7 cellular contexts compared by ENCODE assay signal in genomic region chr12:122894173-122895121, GRCh38. TPM values are rescaled to one million over a fixed set of nuclear protein-coding genes. Genes with fewer than 3 reads are reported as not detected.
A peak's percentile ranks its signal among the peaks of the same experiment; 100 is the strongest.
DNase-seq lines count a peak whose midpoint lies in the region; ATAC-seq and TF ChIP-seq lines count a peak whose summit lies in the region.

No MANE protein-coding gene starts in this region.

- H3K4me1 ChIP-seq in Karpas-422 (ENCODE audit: low read length): peaks cover 22% of the 10 kb centered on the region

- no peaks in the 10 kb centered on the region for H3K79me2 ChIP-seq in Karpas-422 (ENCODE audit: low read length)

- DNase-seq in activated naive CD8-positive, alpha-beta T cell treated with anti-CD3 and anti-CD28 coated beads, Interleukin-2, amount 10 ng/mL, durations not matched to agents 7 days and 5 days: no peak
- DNase-seq in stimulated activated naive B cell treated with anti-CD40 and anti-IgM and Interleukin-4, amounts not matched to agents 10 μg/mL and 1 μg/mL and 100 μg/mL, for 72 hours: no peak
- DNase-seq in Karpas-422: no peak

- no peak overlapping the region for H3K9ac ChIP-seq in Karpas-422 (ENCODE audit: low read length)

- no peak overlapping the region for H2AFZ ChIP-seq in Karpas-422 (ENCODE audit: low read length)

- peak overlapping the region; percentile 90 for H3K4me3 Mint-ChIP-seq in activated naive CD8-positive, alpha-beta T cell treated with anti-CD3 and anti-CD28 coated beads, Interleukin-2, amount 10 ng/mL, durations not matched to agents 7 days and 5 days
- H3K4me3 Mint-ChIP-seq in stimulated activated naive B cell treated with anti-CD40 and anti-IgM and Interleukin-4, amounts not matched to agents 10 μg/mL and 1 μg/mL and 100 μg/mL, for 72 hours: peak overlapping the region; percentile 89 to 96

- H3K27me3 Mint-ChIP-seq in activated naive CD8-positive, alpha-beta T cell treated with anti-CD3 and anti-CD28 coated beads, Interleukin-2, amount 10 ng/mL, durations not matched to agents 7 days and 5 days: no peaks in the 10 kb centered on the region
- no peaks in the 10 kb centered on the region for H3K27me3 Mint-ChIP-seq in stimulated activated naive B cell treated with anti-CD40 and anti-IgM and Interleukin-4, amounts not matched to agents 10 μg/mL and 1 μg/mL and 100 μg/mL, for 72 hours

- H3K9me2 ChIP-seq in Karpas-422 (replicated peaks; ENCODE audit: insufficient read depth, low read length): no peaks in the 10 kb centered on the region

- H3K4me3 ChIP-seq in iPS-18c (ENCODE audit: insufficient read depth, low read depth, low read length) (peak overlapping the region; percentile 94), Karpas-422 (ENCODE audit: low read length) (no peak overlapping the region)

- no peaks in the 10 kb centered on the region for H3K9me3 Mint-ChIP-seq in activated naive CD8-positive, alpha-beta T cell treated with anti-CD3 and anti-CD28 coated beads, Interleukin-2, amount 10 ng/mL, durations not matched to agents 7 days and 5 days
- peaks cover 2 to 7% of the 10 kb centered on the region in 2 donors for H3K9me3 Mint-ChIP-seq in stimulated activated naive B cell treated with anti-CD40 and anti-IgM and Interleukin-4, amounts not matched to agents 10 μg/mL and 1 μg/mL and 100 μg/mL, for 72 hours

- no peaks in the 10 kb centered on the region for H4K20me1 ChIP-seq in Karpas-422 (ENCODE audit: insufficient read depth, low read depth, low read length)

- TF ChIP-seq RAD21 in Ishikawa (IDR thresholded peaks at IDR 0.05; ENCODE audit: low read depth): no peak

- H3K27ac Mint-ChIP-seq in activated naive CD8-positive, alpha-beta T cell treated with anti-CD3 and anti-CD28 coated beads, Interleukin-2, amount 10 ng/mL, durations not matched to agents 7 days and 5 days: peak overlapping the region; percentile 90
- H3K27ac Mint-ChIP-seq in stimulated activated naive B cell treated with anti-CD40 and anti-IgM and Interleukin-4, amounts not matched to agents 10 μg/mL and 1 μg/mL and 100 μg/mL, for 72 hours: peak overlapping the region; percentile 94

- H3K36me3 Mint-ChIP-seq in activated naive CD8-positive, alpha-beta T cell treated with anti-CD3 and anti-CD28 coated beads, Interleukin-2, amount 10 ng/mL, durations not matched to agents 7 days and 5 days: peaks cover 7% of the 10 kb centered on the region
- peaks cover 6 to 24% of the 10 kb centered on the region in 2 donors for H3K36me3 Mint-ChIP-seq in stimulated activated naive B cell treated with anti-CD40 and anti-IgM and Interleukin-4, amounts not matched to agents 10 μg/mL and 1 μg/mL and 100 μg/mL, for 72 hours

- no peaks in the 10 kb centered on the region for H3K27me3 ChIP-seq in Karpas-422 (ENCODE audit: low read length)

- no peak overlapping the region for H3K27ac ChIP-seq in Karpas-422 (ENCODE audit: low read length)

- no peaks in the 10 kb centered on the region for H3K36me3 ChIP-seq in Karpas-422 (ENCODE audit: insufficient read depth, low read length)

- POLR2A ChIA-PET in activated naive CD8-positive, alpha-beta T cell treated with anti-CD3 and anti-CD28 coated beads, Interleukin-2, amount 10 ng/mL, durations not matched to agents 7 days and 5 days (lab: Charles Lee): interaction anchor here (1.1 to 1.5 kb wide), 6 partner anchors 12 to 339 kb away, joined by 3 to 5 read pairs (median 4); partner anchors contain the start of genes ABCB9, MTRFR and OGFOD2

- ATAC-seq in activated naive CD8-positive, alpha-beta T cell treated with anti-CD3 and anti-CD28 coated beads, Interleukin-2, amount 10 ng/mL, durations not matched to agents 7 days and 5 days (ENCODE audit: low read depth): no peak
- ATAC-seq in stimulated activated naive B cell treated with anti-CD40 and anti-IgM and Interleukin-4, amounts not matched to agents 10 μg/mL and 1 μg/mL and 100 μg/mL, for 72 hours (replicated peaks): no peak
- ATAC-seq in GM21717 (IDR thresholded peaks at IDR 0.05; ENCODE audit: unreplicated experiment) (no peak), GM21825 (IDR thresholded peaks at IDR 0.05; ENCODE audit: unreplicated experiment) (no peak)

- H3K9me3 ChIP-seq in iPS-18c (ENCODE audit: control insufficient read depth, insufficient read depth, low read length): peaks cover 3% of the 10 kb centered on the region
- H3K9me3 ChIP-seq in Karpas-422 (ENCODE audit: low read length): no peaks in the 10 kb centered on the region

- no peak overlapping the region for H3K4me2 ChIP-seq in Karpas-422 (ENCODE audit: low read depth, low read length, poor library complexity, severe bottlenecking)

- TF ChIP-seq EP300 in Ishikawa (IDR thresholded peaks at IDR 0.05; ENCODE audit: borderline replicate concordance): no peak

- H3K4me1 Mint-ChIP-seq in activated naive CD8-positive, alpha-beta T cell treated with anti-CD3 and anti-CD28 coated beads, Interleukin-2, amount 10 ng/mL, durations not matched to agents 7 days and 5 days: peaks cover 74% of the 10 kb centered on the region
- H3K4me1 Mint-ChIP-seq in stimulated activated naive B cell treated with anti-CD40 and anti-IgM and Interleukin-4, amounts not matched to agents 10 μg/mL and 1 μg/mL and 100 μg/mL, for 72 hours: peaks cover 53 to 98% of the 10 kb centered on the region in 2 donors

TF ChIP-seq in Ishikawa, 13 proteins besides CTCF, POLR2A, EP300 and RAD21:
- no peak for TF ChIP-seq TCF12 (IDR thresholded peaks at IDR 0.05; ENCODE audit: low read depth)
- peak; percentile 70 for TF ChIP-seq MAX (IDR thresholded peaks at IDR 0.05)
- no peak for TF ChIP-seq TAF1 (IDR thresholded peaks at IDR 0.05; ENCODE audit: low read depth)

RNA-seq across cellular contexts. Expression of gene VPS37B, which starts 1.5 kb away (rescaled TPM):
- total RNA-seq in activated naive CD8-positive, alpha-beta T cell treated with anti-CD3 and anti-CD28 coated beads, Interleukin-2, amount 10 ng/mL, durations not matched to agents 7 days and 5 days: 10 to 100 TPM; 33.4 to 36.8 TPM
- not detected in 2 replicates for total RNA-seq in Karpas-422 (2014; rRNA removed; shearing (Covaris generic); ENCODE audit: low replicate concordance)

RNA-seq across cellular contexts. Expression of gene HIP1R, which starts 59.2 kb away (rescaled TPM):
- 10 to 100 TPM; 54.7 to 57.8 TPM for total RNA-seq in activated naive CD8-positive, alpha-beta T cell treated with anti-CD3 and anti-CD28 coated beads, Interleukin-2, amount 10 ng/mL, durations not matched to agents 7 days and 5 days
- total RNA-seq in Karpas-422 (2014; rRNA removed; shearing (Covaris generic); ENCODE audit: low replicate concordance): 19.4 and 42.9 TPM in 2 replicates

Comparison
In these comparisons a context has a peak if more than half of its experiments do, and no peak if none do; other contexts are left out.
1. RNA of gene VPS37B, which starts 1.5 kb away (total RNA-seq): 33.4 to 36.8 TPM in activated naive CD8-positive, alpha-beta T cell treated with anti-CD3 and anti-CD28 coated beads, Interleukin-2, amount 10 ng/mL, durations not matched to agents 7 days and 5 days; not detected in Karpas-422; every median in the first group is over 10 times any median in the second.